8 cellular contexts compared by ENCODE assay signal in the genomic region with DNA sequence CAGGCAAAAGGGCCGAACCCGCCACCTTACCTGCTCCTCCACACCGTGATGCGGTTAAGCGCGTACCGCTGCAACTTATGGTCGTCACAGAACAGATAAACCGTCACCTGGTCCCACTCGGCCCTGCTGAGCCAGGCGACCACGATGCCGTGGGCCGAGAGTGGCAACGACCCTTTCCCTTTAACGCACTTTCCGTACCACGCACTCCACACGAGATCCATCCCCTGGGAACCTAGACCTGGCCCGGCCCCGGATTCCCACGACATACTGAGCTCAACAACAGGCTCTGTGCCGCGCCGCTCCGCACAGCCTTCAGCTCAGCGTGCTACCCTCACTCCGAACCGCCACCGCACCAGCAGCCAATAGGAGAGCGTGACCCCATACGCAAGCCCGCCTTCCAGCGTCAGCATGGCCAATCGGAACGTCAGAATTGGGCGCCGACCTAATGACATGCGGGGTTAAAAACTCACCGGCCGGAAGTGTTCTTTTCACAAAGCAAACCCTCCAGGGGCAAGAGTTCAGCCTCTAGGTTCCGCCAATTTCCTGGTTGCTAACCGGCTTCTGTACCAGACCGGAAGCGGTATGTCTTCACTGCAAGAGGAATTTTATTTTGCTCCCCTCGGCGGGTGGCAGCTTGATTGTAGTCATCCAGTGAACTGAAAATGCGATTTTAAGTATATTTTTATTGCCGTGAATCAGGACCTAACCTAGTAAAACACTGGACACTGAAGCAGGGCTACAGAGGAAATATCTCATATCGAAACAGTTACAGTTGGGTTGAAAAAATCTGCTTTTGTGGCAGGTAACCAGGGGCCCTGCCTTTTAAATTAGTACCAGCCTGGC. TPM values are rescaled to one million over a fixed set of nuclear protein-coding genes. Genes with fewer than 3 reads are reported as not detected.
A peak's percentile ranks its signal among the peaks of the same experiment; 100 is the strongest.
DNase-seq lines count a peak whose midpoint lies in the region; ATAC-seq, FAIRE-seq and TF ChIP-seq lines count a peak whose summit lies in the region.

Gene LAS1L, minus strand, starts transcription at position 338 of the 843 bp plus-strand sequence. Its CDS starts 72 bp downstream, at position 266.

- H3K79me2 ChIP-seq in astrocyte (ENCODE audit: insufficient read depth, low read length) = peaks cover 30% of the 10 kb centered on the region

- DNase-seq in NCI-H2029 (lab: John Stamatoyannopoulos, UW) (peak; percentile 88), T-helper 22 cell (ENCODE audit: low read depth) (peak; percentile 81), astrocyte (ENCODE audit: low read depth) (peak; percentile 87), hepatic stellate cell (ENCODE audit: low spot score) (peak; percentile 94), renal cortical epithelial cell (ENCODE audit: low read depth) (peak; percentile 89), cortex of kidney (lab: John Stamatoyannopoulos, UW) (no peak)

- H3K36me3 ChIP-seq in astrocyte (ENCODE audit: insufficient read depth, low read length) = peaks cover 4% of the 10 kb centered on the region

- peaks cover 12% of the 10 kb centered on the region for H3K4me1 Mint-ChIP-seq in astrocyte (ENCODE audit: low read depth, unreplicated experiment)

- peak; percentile 73 for TF ChIP-seq POLR2A in GM18505 (IDR thresholded peaks at IDR 0.05; ENCODE audit: borderline replicate concordance, extremely low read depth, insufficient read depth, insufficient read length)

- TF ChIP-seq CTCF in astrocyte (IDR thresholded peaks at IDR 0.05; ENCODE audit: insufficient read depth, low read depth, low read length) = no peak

- peaks cover 7% of the 10 kb centered on the region for H3K4me1 ChIP-seq in astrocyte (ENCODE audit: insufficient read depth, low read length)

- peak within 1 kb of the TSS; percentile 95 for H3K27ac Mint-ChIP-seq in astrocyte (ENCODE audit: unreplicated experiment)

- no peaks in the 10 kb centered on the region for H3K27me3 Mint-ChIP-seq in astrocyte (ENCODE audit: low read depth, unreplicated experiment)

- peak within 1 kb of the TSS; percentile 94 for H3K9ac ChIP-seq in astrocyte (ENCODE audit: low read length)

- H3K27ac ChIP-seq in astrocyte (ENCODE audit: low read depth, low read length) = peak within 1 kb of the TSS; percentile 83

- peaks cover 8% of the 10 kb centered on the region for H4K20me1 ChIP-seq in astrocyte (ENCODE audit: insufficient read depth, low read length)

- H3K9me3 Mint-ChIP-seq in astrocyte (ENCODE audit: unreplicated experiment) = no peaks in the 10 kb centered on the region

- H2AFZ ChIP-seq in astrocyte (ENCODE audit: low read depth, low read length) = peak within 1 kb of the TSS; percentile 96

- peak within 1 kb of the TSS; percentile 99 for H3K4me3 Mint-ChIP-seq in astrocyte (ENCODE audit: unreplicated experiment)

- H3K4me2 ChIP-seq in astrocyte (ENCODE audit: low read length) = peak within 1 kb of the TSS; percentile 91

- ATAC-seq in GM18505 (IDR thresholded peaks at IDR 0.05; ENCODE audit: unreplicated experiment) = peak; percentile 99
- peak; percentile 100 for ATAC-seq in HG02973 (IDR thresholded peaks at IDR 0.05; ENCODE audit: unreplicated experiment)

- H3K36me3 Mint-ChIP-seq in astrocyte (ENCODE audit: low read depth, unreplicated experiment) = peaks cover 6% of the 10 kb centered on the region

- H3K27me3 ChIP-seq in astrocyte (ENCODE audit: insufficient read depth, low read length) = no peaks in the 10 kb centered on the region

- peak within 1 kb of the TSS; percentile 99 for H3K4me3 ChIP-seq in astrocyte (ENCODE audit: insufficient read depth, low read depth, low read length)

- peak; percentile 99 for FAIRE-seq in astrocyte (lab: Jason Lieb, UNC)

- H3K9me3 ChIP-seq in astrocyte (ENCODE audit: insufficient read depth, low read depth, low read length) = no peaks in the 10 kb centered on the region

RNA-seq across cellular contexts. Expression of gene LAS1L, which starts in this region (rescaled TPM):
- total RNA-seq in astrocyte (28.8 and 35.4 TPM in 2 replicates), renal cortical epithelial cell (29.2 and 33.0 TPM in 2 replicates)
